1 cellular context compared by ENCODE assay signal in the genomic region with DNA sequence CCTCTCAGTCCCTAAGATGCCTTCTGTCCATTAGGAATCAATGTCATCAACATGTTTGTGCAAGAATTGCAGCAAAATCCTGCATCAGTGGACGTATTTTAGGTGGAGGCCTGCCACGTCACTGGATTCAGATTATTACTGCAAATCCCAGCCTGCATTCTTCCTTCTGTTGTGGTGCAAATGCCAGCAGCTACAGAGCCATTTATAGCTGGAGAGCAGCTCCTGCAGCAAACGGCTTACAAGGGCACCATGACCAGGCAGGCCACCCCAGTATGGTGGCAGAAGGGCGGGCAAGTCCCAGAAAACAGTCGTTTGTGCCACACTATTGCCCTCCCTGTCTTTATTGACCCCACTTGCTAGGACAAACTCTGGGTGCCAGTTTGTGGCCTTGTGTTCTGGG.
TF ChIP-seq lines count a peak whose summit lies in the region.

No MANE protein-coding gene starts in this region.

TF ChIP-seq in H1, 55 proteins besides CTCF, POLR2A, EP300 and RAD21:
- TF ChIP-seq JUND (IDR thresholded peaks at IDR 0.05; ENCODE audit: low read length): no peak
- TF ChIP-seq, protein P1, sequence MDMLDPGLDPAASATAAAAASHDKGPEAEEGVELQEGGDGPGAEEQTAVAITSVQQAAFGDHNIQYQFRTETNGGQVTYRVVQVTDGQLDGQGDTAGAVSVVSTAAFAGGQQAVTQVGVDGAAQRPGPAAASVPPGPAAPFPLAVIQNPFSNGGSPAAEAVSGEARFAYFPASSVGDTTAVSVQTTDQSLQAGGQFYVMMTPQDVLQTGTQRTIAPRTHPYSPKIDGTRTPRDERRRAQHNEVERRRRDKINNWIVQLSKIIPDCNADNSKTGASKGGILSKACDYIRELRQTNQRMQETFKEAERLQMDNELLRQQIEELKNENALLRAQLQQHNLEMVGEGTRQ (IDR thresholded peaks at IDR 0.05; ENCODE audit: low read length): no peak
- no peak for TF ChIP-seq CHD1 (IDR thresholded peaks at IDR 0.05; ENCODE audit: low read depth, low read length)
- no peak for TF ChIP-seq POU5F1 (IDR thresholded peaks at IDR 0.05; ENCODE audit: low read depth, low read length)
- TF ChIP-seq TBP (IDR thresholded peaks at IDR 0.05; ENCODE audit: low read depth, low read length): no peak
- no peak for TF ChIP-seq SRF (IDR thresholded peaks at IDR 0.05; ENCODE audit: low read depth, low read length)
- TF ChIP-seq EZH2 (IDR thresholded peaks at IDR 0.05; ENCODE audit: low read depth, low read length, severe bottlenecking): no peak
- TF ChIP-seq, protein P2, sequence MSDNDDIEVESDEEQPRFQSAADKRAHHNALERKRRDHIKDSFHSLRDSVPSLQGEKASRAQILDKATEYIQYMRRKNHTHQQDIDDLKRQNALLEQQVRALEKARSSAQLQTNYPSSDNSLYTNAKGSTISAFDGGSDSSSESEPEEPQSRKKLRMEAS (IDR thresholded peaks at IDR 0.05): no peak
- TF ChIP-seq TCF12 (IDR thresholded peaks at IDR 0.05; ENCODE audit: low read depth, low read length): no peak
- TF ChIP-seq EGR1 (IDR thresholded peaks at IDR 0.05; ENCODE audit: borderline replicate concordance, low read depth, low read length): no peak
- TF ChIP-seq, protein P3, sequence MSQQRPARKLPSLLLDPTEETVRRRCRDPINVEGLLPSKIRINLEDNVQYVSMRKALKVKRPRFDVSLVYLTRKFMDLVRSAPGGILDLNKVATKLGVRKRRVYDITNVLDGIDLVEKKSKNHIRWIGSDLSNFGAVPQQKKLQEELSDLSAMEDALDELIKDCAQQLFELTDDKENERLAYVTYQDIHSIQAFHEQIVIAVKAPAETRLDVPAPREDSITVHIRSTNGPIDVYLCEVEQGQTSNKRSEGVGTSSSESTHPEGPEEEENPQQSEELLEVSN (IDR thresholded peaks at IDR 0.05): no peak
- TF ChIP-seq SUZ12 (IDR thresholded peaks at IDR 0.05; ENCODE audit: low read length): no peak
- no peak for TF ChIP-seq CREB1 (IDR thresholded peaks at IDR 0.05)
- no peak for TF ChIP-seq CBX8 (IDR thresholded peaks at IDR 0.05; ENCODE audit: borderline replicate concordance, low read depth, low read length)
- no peak for TF ChIP-seq SIX5 (IDR thresholded peaks at IDR 0.05; ENCODE audit: low read depth, low read length)
- TF ChIP-seq RBBP5 (IDR thresholded peaks at IDR 0.05; ENCODE audit: borderline replicate concordance, low read depth, low read length): no peak
